Comparison of ENCODE assay signal across 21 cellular contexts in genomic region chr15:99979371-99979770, GRCh38.
DNase-seq lines count a peak whose midpoint lies in the region; ATAC-seq, FAIRE-seq and TF ChIP-seq lines count a peak whose summit lies in the region.
"Had no signal": no experiment of that assay in that cellular context is flagged by ENCODE, and none has a peak within 500 bp of the region (broad histone marks: within the 10 kb centered on the region; RNA-seq: fewer than 3 reads in every experiment).

No MANE protein-coding gene starts in this region.

- H3K14ac ChIP-seq in H1 (ENCODE audit: insufficient read length) = no peak overlapping the region

- no peak overlapping the region for H3K56ac ChIP-seq in H1 (replicated peaks; ENCODE audit: insufficient read length, low read depth, low read length)

- no peak overlapping the region for H2AK5ac ChIP-seq in H1 (ENCODE audit: low read depth, low read length)

- no peaks in the 10 kb centered on the region for H4K20me1 ChIP-seq in H1 (replicated peaks in 1 of 2; ENCODE audit: control insufficient read depth in 1 of 2, insufficient read depth in 2 of 2, low read length in 2 of 2)
- H4K20me1 ChIP-seq in osteoblast (ENCODE audit: insufficient read depth, low read length) = no peaks in the 10 kb centered on the region
- H4K20me1 ChIP-seq: BLaER1 had no signal

- no peak overlapping the region for H3K4ac ChIP-seq in H1 (replicated peaks; ENCODE audit: insufficient read length, low read depth, low read length)

- H3K4me2 ChIP-seq in H1 (ENCODE audit: insufficient read depth in 1 of 2, low read depth in 2 of 2, low read length in 2 of 2) = no peak overlapping the region
- no peak overlapping the region for H3K4me2 ChIP-seq in osteoblast (ENCODE audit: insufficient read depth, low read length)
- H3K4me2 ChIP-seq: BLaER1 had no signal

- no peak overlapping the region for H3K18ac ChIP-seq in H1 (ENCODE audit: extremely low read depth, low read length)

- H3K9ac ChIP-seq in H1 (replicated peaks in 1 of 4; ENCODE audit: extremely low read depth in 1 of 4, low read depth in 3 of 4, low read length in 3 of 4) = no peak overlapping the region
- H3K9ac ChIP-seq: BLaER1 had no signal

- H3K9me3 ChIP-seq in H1 (ENCODE audit: insufficient read depth in 2 of 2, low read depth in 1 of 2, low read length in 1 of 2) (no peaks in the 10 kb centered on the region), osteoblast (ENCODE audit: low read depth, low read length) (no peaks in the 10 kb centered on the region)
- H3K9me3 ChIP-seq: BE2C, BLaER1, Caco-2 had no signal

- no peak overlapping the region for H4K8ac ChIP-seq in H1 (ENCODE audit: extremely low read depth, insufficient read depth, low read length)

- CTCF ChIA-PET in H1 (lab: Charles Lee; ENCODE audit: partially characterized antibody) = interaction anchor here (0.8 to 5.1 kb wide), 7 partner anchors 8 to 366 kb away, joined by 3 to 42 read pairs (median 4); no protein-coding TSS in a partner anchor

- H2BK5ac ChIP-seq in H1 (ENCODE audit: low read depth, low read length) = no peak overlapping the region

- no peak for TF ChIP-seq RAD21 in H1 (IDR thresholded peaks at IDR 0.05 in 1 of 2, conservative IDR thresholded peaks at IDR 0.05 in 1 of 2; ENCODE audit: low read depth in 2 of 2, low read length in 2 of 2)

- FAIRE-seq in H1 (lab: Jason Lieb, UNC) = no peak
- FAIRE-seq: A204.1, D721Med, G401.6, GM12891, GM19239 had no signal

- H3K27me3 ChIP-seq in H1 (replicated peaks in 1 of 4; ENCODE audit: control insufficient read depth in 3 of 4, extremely low read depth in 1 of 4, insufficient read depth in 3 of 4, low read length in 3 of 4) (no peaks in the 10 kb centered on the region), osteoblast (ENCODE audit: insufficient read depth, low read length) (no peaks in the 10 kb centered on the region)
- H3K27me3 ChIP-seq: BE2C, BLaER1 had no signal

- H2BK12ac ChIP-seq in H1 (ENCODE audit: low read depth, low read length) = no peak overlapping the region

- no peak overlapping the region for H2BK20ac ChIP-seq in H1 (ENCODE audit: low read length)

- no peaks in the 10 kb centered on the region for H3K79me1 ChIP-seq in H1 (ENCODE audit: low read depth, low read length)

- intact Hi-C loops in left ventricle myocardium superior (cut with micrococcal nuclease) = no loop called here

- no peak for TF ChIP-seq CTCF in H1 (IDR thresholded peaks at IDR 0.05; ENCODE audit: control extremely low read depth in 1 of 3, insufficient read depth in 1 of 3, low read depth in 1 of 3, low read length in 3 of 3)
- no peak for TF ChIP-seq CTCF in osteoblast (IDR thresholded peaks at IDR 0.05; ENCODE audit: extremely low read depth, low read depth, low read length)

- H2AFZ ChIP-seq in H1 (ENCODE audit: low read length) (no peak overlapping the region), osteoblast (ENCODE audit: low read length) (no peak overlapping the region)

- H2BK120ac ChIP-seq in H1 (replicated peaks; ENCODE audit: low read depth, low read length) = no peak overlapping the region

- H3K23ac ChIP-seq in H1 (ENCODE audit: insufficient read length) = no peak overlapping the region

- TF ChIP-seq POLR2A in H1 (IDR thresholded peaks at IDR 0.05; ENCODE audit: control extremely low read depth in 1 of 2, low read depth in 2 of 2, low read length in 2 of 2) = no peak

- no peak overlapping the region for H3K4me3 ChIP-seq in H1 (ENCODE audit: extremely low read depth in 1 of 4, insufficient read depth in 2 of 4, low read depth in 3 of 4, low read length in 4 of 4)
- H3K4me3 ChIP-seq in osteoblast (ENCODE audit: insufficient read depth, low read length) = no peak overlapping the region
- H3K4me3 ChIP-seq: BLaER1 had no signal

- no peak overlapping the region for H4K5ac ChIP-seq in H1 (ENCODE audit: insufficient read length, low read depth, low read length)

- WGBS in H1 (ENCODE audit: extremely low coverage in 1 of 2, insufficient coverage in 1 of 2, insufficient read length in 1 of 2, insufficient replicate concordance in 2 of 2, low coverage in 1 of 2, low lambda C conversion rate in 2 of 2, missing lambda C conversion rate in 1 of 2), 2 experiments = 93% methylated on average over 15 of the region's 15 CpGs; no CpG with 5 or more reads in 1 of the 2 experiments

- POLR2A ChIA-PET in H1 (lab: Charles Lee; ENCODE audit: partially characterized antibody) = no interaction called here

- H3K4me1 ChIP-seq in H1 (replicated peaks in 1 of 4; ENCODE audit: control insufficient read depth in 3 of 4, insufficient read depth in 4 of 4, low read length in 3 of 4) (peaks cover 10 to 33% (median 25%) of the 10 kb centered on the region in 4 experiments), osteoblast (ENCODE audit: insufficient read depth, low read length) (no peaks in the 10 kb centered on the region)
- H3K4me1 ChIP-seq: Caco-2 had no signal

- peaks cover 2% of the 10 kb centered on the region; the same call in 1 of the 2 replicates for H3K23me2 ChIP-seq in H1 (ENCODE audit: low read depth, low read length)

- TF ChIP-seq EP300 in H1 (IDR thresholded peaks at IDR 0.05; ENCODE audit: borderline replicate concordance in 1 of 2, low read depth in 2 of 2, low read length in 2 of 2) = no peak

- H3K27ac ChIP-seq in H1 (ENCODE audit: low read depth, low read length) (no peak overlapping the region), osteoblast (ENCODE audit: low read depth, low read length) (no peak overlapping the region)
- H3K27ac ChIP-seq: BLaER1 had no signal

- H3K36me3 ChIP-seq in H1 (ENCODE audit: control insufficient read depth in 2 of 4, insufficient read depth in 4 of 4, low read length in 3 of 4) (no peaks in the 10 kb centered on the region), osteoblast (ENCODE audit: insufficient read depth, low read length) (no peaks in the 10 kb centered on the region)
- H3K36me3 ChIP-seq: BE2C, BLaER1 had no signal

- H3K79me2 ChIP-seq in H1 (ENCODE audit: control insufficient read depth in 1 of 2, insufficient read depth in 2 of 2, low read length in 2 of 2) (no peaks in the 10 kb centered on the region), osteoblast (ENCODE audit: insufficient read depth, low read length) (no peaks in the 10 kb centered on the region)

- DNase-seq in H1 (ENCODE audit: low read depth in 1 of 2, low spot score in 2 of 2) (no peak), osteoblast (ENCODE audit: insufficient read length, low spot score, missing footprints) (peak; percentile 21), NCI-H2029 treated with DMSO at 0.1 percent for 48 hours (lab: John Stamatoyannopoulos, UW) (no peak), left ventricle myocardium superior (no peak)
- no peak for DNase-seq in activated CD8-positive, alpha-beta memory T cell treated with anti-CD3 and anti-CD28 coated beads, Interleukin-2, amount 50 U/mL, for 4 hours
- DNase-seq: 8988T; ACHN; BE2C; C1 segment of cervical spinal cord; Caco-2; Calu3; CD4-positive, alpha-beta memory T cell; CD4-positive, CD25-positive, alpha-beta regulatory T cell; DMS79 treated with DMSO at 0.1 percent for 48 hours; GF-D8 had no signal

- H2BK15ac ChIP-seq in H1 (ENCODE audit: low read length) = 0 out of 2 replicates have a peak overlapping the region, but pooled peaks have one; percentile 92

- ATAC-seq in left ventricle myocardium superior = no peak

- peak overlapping the region; percentile 54 for H4K91ac ChIP-seq in H1 (replicated peaks; ENCODE audit: insufficient read length, low read length)

TF ChIP-seq in H1, 55 proteins besides CTCF, POLR2A, EP300 and RAD21:
- no peak for TF ChIP-seq CHD2 (IDR thresholded peaks at IDR 0.05; ENCODE audit: low read length)
- no peak for TF ChIP-seq SIRT6 (IDR thresholded peaks at IDR 0.05; ENCODE audit: low read length)
- no peak for TF ChIP-seq TAF1 (IDR thresholded peaks at IDR 0.05; ENCODE audit: low read depth, low read length)
- TF ChIP-seq SIN3A (conservative IDR thresholded peaks at IDR 0.05 in 1 of 2, IDR thresholded peaks at IDR 0.05 in 1 of 2; ENCODE audit: low read depth in 1 of 2, low read length in 2 of 2) = no peak
- no peak for TF ChIP-seq POU5F1 (IDR thresholded peaks at IDR 0.05; ENCODE audit: low read depth, low read length)
- no peak for TF ChIP-seq BACH1 (IDR thresholded peaks at IDR 0.05; ENCODE audit: low read length)
- no peak for TF ChIP-seq HDAC6 (IDR thresholded peaks at IDR 0.05; ENCODE audit: low read depth, low read length)
- no peak for TF ChIP-seq RXRA (IDR thresholded peaks at IDR 0.05; ENCODE audit: insufficient read depth, low read depth, low read length)
- TF ChIP-seq CHD1 (IDR thresholded peaks at IDR 0.05; ENCODE audit: low read depth, low read length) = no peak
- TF ChIP-seq BCL11A (IDR thresholded peaks at IDR 0.05; ENCODE audit: low read depth in 2 of 2, low read length in 2 of 2) = no peak
- TF ChIP-seq ASH2L (IDR thresholded peaks at IDR 0.05; ENCODE audit: low read length) = no peak
- no peak for TF ChIP-seq KDM5A (IDR thresholded peaks at IDR 0.05; ENCODE audit: low read length)
- TF ChIP-seq, protein P1, sequence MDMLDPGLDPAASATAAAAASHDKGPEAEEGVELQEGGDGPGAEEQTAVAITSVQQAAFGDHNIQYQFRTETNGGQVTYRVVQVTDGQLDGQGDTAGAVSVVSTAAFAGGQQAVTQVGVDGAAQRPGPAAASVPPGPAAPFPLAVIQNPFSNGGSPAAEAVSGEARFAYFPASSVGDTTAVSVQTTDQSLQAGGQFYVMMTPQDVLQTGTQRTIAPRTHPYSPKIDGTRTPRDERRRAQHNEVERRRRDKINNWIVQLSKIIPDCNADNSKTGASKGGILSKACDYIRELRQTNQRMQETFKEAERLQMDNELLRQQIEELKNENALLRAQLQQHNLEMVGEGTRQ (IDR thresholded peaks at IDR 0.05; ENCODE audit: low read length) = no peak
- no peak for TF ChIP-seq SP4 (IDR thresholded peaks at IDR 0.05; ENCODE audit: low read length)
- TF ChIP-seq POLR2AphosphoS5 (IDR thresholded peaks at IDR 0.05; ENCODE audit: low read depth, low read length) = no peak
